Comparison of ENCODE assay signal across 1 cellular context in genomic region chr3:50370594-50370993, GRCh38.
TF ChIP-seq lines count a peak whose summit lies in the region.

No MANE protein-coding gene starts in this region.

TF ChIP-seq in GM12878, 131 proteins besides CTCF, POLR2A, EP300 and RAD21:
- TF ChIP-seq EZH2 (IDR thresholded peaks at IDR 0.05; ENCODE audit: borderline replicate concordance, control insufficient read depth, low read depth, low read length) (no peak), SIN3A (IDR thresholded peaks at IDR 0.05; ENCODE audit: low read depth, low read length) (no peak), SMAD1 (IDR thresholded peaks at IDR 0.05; ENCODE audit: low read depth, partially characterized antibody) (no peak), WRNIP1 (IDR thresholded peaks at IDR 0.05; ENCODE audit: borderline replicate concordance, low read depth, low read length) (no peak), CBX3 (IDR thresholded peaks at IDR 0.05; ENCODE audit: borderline replicate concordance, low read depth) (no peak), MYB (IDR thresholded peaks at IDR 0.05; ENCODE audit: borderline replicate concordance, low read depth, low read length) (no peak), ETV6 (conservative IDR thresholded peaks at IDR 0.05 in 1 of 2, IDR thresholded peaks at IDR 0.05 in 1 of 2; ENCODE audit: borderline replicate concordance in 1 of 2, low read depth in 1 of 2) (no peak), POU2F2 (IDR thresholded peaks at IDR 0.05; ENCODE audit: borderline replicate concordance, low read depth, low read length) (no peak), STAT3 (IDR thresholded peaks at IDR 0.05; ENCODE audit: low read depth, low read length) (no peak), ZBTB40 (IDR thresholded peaks at IDR 0.05; ENCODE audit: borderline replicate concordance) (no peak), LARP7 (IDR thresholded peaks at IDR 0.05) (no peak), BCLAF1 (IDR thresholded peaks at IDR 0.05) (no peak), HDAC6 (IDR thresholded peaks at IDR 0.05; ENCODE audit: unreplicated experiment) (no peak), SMC3 (IDR thresholded peaks at IDR 0.05; ENCODE audit: borderline replicate concordance, low read length) (no peak), BHLHE40 (IDR thresholded peaks at IDR 0.05; ENCODE audit: borderline replicate concordance in 1 of 2, low read depth in 2 of 2, low read length in 1 of 2) (no peak)
- TF ChIP-seq, protein P1, sequence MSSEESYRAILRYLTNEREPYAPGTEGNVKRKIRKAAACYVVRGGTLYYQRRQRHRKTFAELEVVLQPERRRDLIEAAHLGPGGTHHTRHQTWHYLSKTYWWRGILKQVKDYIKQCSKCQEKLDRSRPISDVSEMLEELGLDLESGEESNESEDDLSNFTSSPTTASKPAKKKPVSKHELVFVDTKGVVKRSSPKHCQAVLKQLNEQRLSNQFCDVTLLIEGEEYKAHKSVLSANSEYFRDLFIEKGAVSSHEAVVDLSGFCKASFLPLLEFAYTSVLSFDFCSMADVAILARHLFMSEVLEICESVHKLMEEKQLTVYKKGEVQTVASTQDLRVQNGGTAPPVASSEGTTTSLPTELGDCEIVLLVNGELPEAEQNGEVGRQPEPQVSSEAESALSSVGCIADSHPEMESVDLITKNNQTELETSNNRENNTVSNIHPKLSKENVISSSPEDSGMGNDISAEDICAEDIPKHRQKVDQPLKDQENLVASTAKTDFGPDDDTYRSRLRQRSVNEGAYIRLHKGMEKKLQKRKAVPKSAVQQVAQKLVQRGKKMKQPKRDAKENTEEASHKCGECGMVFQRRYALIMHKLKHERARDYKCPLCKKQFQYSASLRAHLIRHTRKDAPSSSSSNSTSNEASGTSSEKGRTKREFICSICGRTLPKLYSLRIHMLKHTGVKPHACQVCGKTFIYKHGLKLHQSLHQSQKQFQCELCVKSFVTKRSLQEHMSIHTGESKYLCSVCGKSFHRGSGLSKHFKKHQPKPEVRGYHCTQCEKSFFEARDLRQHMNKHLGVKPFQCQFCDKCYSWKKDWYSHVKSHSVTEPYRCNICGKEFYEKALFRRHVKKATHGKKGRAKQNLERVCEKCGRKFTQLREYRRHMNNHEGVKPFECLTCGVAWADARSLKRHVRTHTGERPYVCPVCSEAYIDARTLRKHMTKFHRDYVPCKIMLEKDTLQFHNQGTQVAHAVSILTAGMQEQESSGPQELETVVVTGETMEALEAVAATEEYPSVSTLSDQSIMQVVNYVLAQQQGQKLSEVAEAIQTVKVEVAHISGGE (CRISPR knock-in tag; IDR thresholded peaks at IDR 0.05) = no peak
- TF ChIP-seq, protein P2, sequence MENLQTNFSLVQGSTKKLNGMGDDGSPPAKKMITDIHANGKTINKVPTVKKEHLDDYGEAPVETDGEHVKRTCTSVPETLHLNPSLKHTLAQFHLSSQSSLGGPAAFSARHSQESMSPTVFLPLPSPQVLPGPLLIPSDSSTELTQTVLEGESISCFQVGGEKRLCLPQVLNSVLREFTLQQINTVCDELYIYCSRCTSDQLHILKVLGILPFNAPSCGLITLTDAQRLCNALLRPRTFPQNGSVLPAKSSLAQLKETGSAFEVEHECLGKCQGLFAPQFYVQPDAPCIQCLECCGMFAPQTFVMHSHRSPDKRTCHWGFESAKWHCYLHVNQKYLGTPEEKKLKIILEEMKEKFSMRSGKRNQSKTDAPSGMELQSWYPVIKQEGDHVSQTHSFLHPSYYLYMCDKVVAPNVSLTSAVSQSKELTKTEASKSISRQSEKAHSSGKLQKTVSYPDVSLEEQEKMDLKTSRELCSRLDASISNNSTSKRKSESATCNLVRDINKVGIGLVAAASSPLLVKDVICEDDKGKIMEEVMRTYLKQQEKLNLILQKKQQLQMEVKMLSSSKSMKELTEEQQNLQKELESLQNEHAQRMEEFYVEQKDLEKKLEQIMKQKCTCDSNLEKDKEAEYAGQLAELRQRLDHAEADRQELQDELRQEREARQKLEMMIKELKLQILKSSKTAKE (IDR thresholded peaks at IDR 0.05; ENCODE audit: low read depth, poor library complexity, severe bottlenecking) = no peak
- TF ChIP-seq, protein P3, sequence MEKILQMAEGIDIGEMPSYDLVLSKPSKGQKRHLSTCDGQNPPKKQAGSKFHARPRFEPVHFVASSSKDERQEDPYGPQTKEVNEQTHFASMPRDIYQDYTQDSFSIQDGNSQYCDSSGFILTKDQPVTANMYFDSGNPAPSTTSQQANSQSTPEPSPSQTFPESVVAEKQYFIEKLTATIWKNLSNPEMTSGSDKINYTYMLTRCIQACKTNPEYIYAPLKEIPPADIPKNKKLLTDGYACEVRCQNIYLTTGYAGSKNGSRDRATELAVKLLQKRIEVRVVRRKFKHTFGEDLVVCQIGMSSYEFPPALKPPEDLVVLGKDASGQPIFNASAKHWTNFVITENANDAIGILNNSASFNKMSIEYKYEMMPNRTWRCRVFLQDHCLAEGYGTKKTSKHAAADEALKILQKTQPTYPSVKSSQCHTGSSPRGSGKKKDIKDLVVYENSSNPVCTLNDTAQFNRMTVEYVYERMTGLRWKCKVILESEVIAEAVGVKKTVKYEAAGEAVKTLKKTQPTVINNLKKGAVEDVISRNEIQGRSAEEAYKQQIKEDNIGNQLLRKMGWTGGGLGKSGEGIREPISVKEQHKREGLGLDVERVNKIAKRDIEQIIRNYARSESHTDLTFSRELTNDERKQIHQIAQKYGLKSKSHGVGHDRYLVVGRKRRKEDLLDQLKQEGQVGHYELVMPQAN (conservative IDR thresholded peaks at IDR 0.05) = no peak
